Comparison of ENCODE assay signal across 16 cellular contexts in the genomic region with DNA sequence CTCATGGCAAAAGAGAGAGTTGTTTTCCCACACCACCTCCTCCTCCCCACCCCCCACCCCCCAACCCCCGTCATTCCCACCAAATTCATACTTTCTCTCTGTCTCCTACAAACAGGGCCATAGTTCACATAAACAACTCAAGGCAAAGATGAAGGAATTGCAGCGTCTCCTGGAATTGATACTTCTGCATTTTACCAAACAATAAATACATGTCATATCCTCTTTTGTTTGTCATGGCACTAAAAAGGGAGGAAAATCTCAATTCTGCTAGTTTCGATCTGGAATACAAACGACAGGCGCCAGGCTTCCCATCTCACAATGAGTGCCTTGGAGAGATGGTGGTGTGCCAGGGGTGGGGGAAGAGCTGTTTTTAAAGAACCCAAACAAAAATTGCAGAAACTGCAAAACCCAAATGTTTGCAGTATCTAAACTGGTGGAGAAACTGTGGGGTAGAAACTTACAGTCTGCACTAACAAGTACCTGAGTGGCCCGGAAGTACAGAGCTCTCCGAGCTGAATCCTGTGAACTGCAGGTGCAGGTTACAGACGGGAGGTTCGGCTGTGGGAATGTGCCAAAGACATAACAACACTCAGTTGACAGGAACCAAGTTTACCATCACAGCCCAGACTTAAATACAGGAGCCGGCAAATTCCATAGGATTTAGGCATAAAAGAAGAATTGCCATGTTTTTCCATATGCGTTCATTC. TPM values are rescaled to one million over a fixed set of nuclear protein-coding genes. Genes with fewer than 3 reads are reported as not detected.
DNase-seq lines count a peak whose midpoint lies in the region; ATAC-seq, FAIRE-seq and TF ChIP-seq lines count a peak whose summit lies in the region.
"Had no signal": no experiment of that assay in that cellular context is flagged by ENCODE, and none has a peak within 500 bp of the region (broad histone marks: within the 10 kb centered on the region; RNA-seq: fewer than 3 reads in every experiment).

No MANE protein-coding gene starts in this region.

- intact Hi-C loops in activated naive CD4-positive, alpha-beta T cell treated with anti-CD3 and anti-CD28 coated beads for 36 hours (cut with micrococcal nuclease) = no loop called here
- intact Hi-C loops in upper lobe of right lung (cut with DNase I) = no loop called here

- H3K4me1 Mint-ChIP-seq in activated naive CD4-positive, alpha-beta T cell treated with anti-CD3 and anti-CD28 coated beads for 36 hours (ENCODE audit: low read depth) = peaks cover 34% of the 10 kb centered on the region
- peaks cover 12% of the 10 kb centered on the region for H3K4me1 Mint-ChIP-seq in endodermal cell
- peaks cover 44% of the 10 kb centered on the region for H3K4me1 Mint-ChIP-seq in nephron progenitor cell

- POLR2A ChIA-PET in GM10248 (lab: Yijun Ruan, JAX) = no interaction called here

- no peaks in the 10 kb centered on the region for H3K4me1 ChIP-seq in endodermal cell (ENCODE audit: control insufficient read depth, insufficient read depth, low read length)
- peaks cover 35% of the 10 kb centered on the region for H3K4me1 ChIP-seq in upper lobe of right lung
- H3K4me1 ChIP-seq: breast epithelium had no signal

- H3K4me3 ChIP-seq in endodermal cell (ENCODE audit: low read length) (no peak overlapping the region), upper lobe of right lung (peak overlapping the region; percentile 11)
- H3K4me3 ChIP-seq: breast epithelium, esophagus muscularis mucosa had no signal

- no peaks in the 10 kb centered on the region for H3K9me3 Mint-ChIP-seq in activated naive CD4-positive, alpha-beta T cell treated with anti-CD3 and anti-CD28 coated beads for 36 hours
- H3K9me3 Mint-ChIP-seq in endodermal cell (no peaks in the 10 kb centered on the region), nephron progenitor cell (peaks cover 7% of the 10 kb centered on the region)
- H3K9me3 Mint-ChIP-seq: activated T-helper 17 cell treated with anti-CD3 and anti-CD28 coated beads, Interleukin-2, amount 50 U/mL, for 72 hours; immature natural killer cell had no signal

- ATAC-seq in upper lobe of right lung = peak; percentile 69
- ATAC-seq: activated T-helper 17 cell treated with anti-CD3 and anti-CD28 coated beads, Interleukin-2, amount 50 U/mL, for 72 hours had no signal

- no peaks in the 10 kb centered on the region for H3K36me3 ChIP-seq in endodermal cell (ENCODE audit: control insufficient read depth, insufficient read depth, low read length)
- H3K36me3 ChIP-seq in upper lobe of right lung = no peaks in the 10 kb centered on the region
- H3K36me3 ChIP-seq: breast epithelium, esophagus muscularis mucosa, tibial nerve had no signal

- H3K9me3 ChIP-seq in endodermal cell (ENCODE audit: control insufficient read depth, low read length) (no peaks in the 10 kb centered on the region), upper lobe of right lung (no peaks in the 10 kb centered on the region)
- H3K9me3 ChIP-seq: breast epithelium, esophagus muscularis mucosa, tibial nerve had no signal

- H3K9ac ChIP-seq in endodermal cell (ENCODE audit: extremely low read depth, low read length, poor library complexity, severe bottlenecking) = no peak overlapping the region

- H3K27ac Mint-ChIP-seq in activated naive CD4-positive, alpha-beta T cell treated with anti-CD3 and anti-CD28 coated beads for 36 hours = peak overlapping the region; percentile 15
- peak overlapping the region; percentile 26 for H3K27ac Mint-ChIP-seq in endodermal cell
- peak overlapping the region; percentile 54 for H3K27ac Mint-ChIP-seq in nephron progenitor cell
- H3K27ac Mint-ChIP-seq: activated T-helper 17 cell treated with anti-CD3 and anti-CD28 coated beads, Interleukin-2, amount 50 U/mL, for 72 hours had no signal

- TF ChIP-seq CTCF in endodermal cell (conservative IDR thresholded peaks at IDR 0.05) = no peak
- no peak for TF ChIP-seq CTCF in nephron progenitor cell (IDR thresholded peaks at IDR 0.05)
- TF ChIP-seq CTCF in upper lobe of right lung (IDR thresholded peaks at IDR 0.05) = no peak
- no peak for TF ChIP-seq CTCF in GM10248 (IDR thresholded peaks at IDR 0.05; ENCODE audit: control extremely low read depth, extremely low read depth, low read depth, missing control alignments)
- TF ChIP-seq CTCF in D721Med (IDR thresholded peaks at IDR 0.05; ENCODE audit: insufficient read depth, missing control alignments) = no peak

- CTCF ChIA-PET in activated naive CD4-positive, alpha-beta T cell treated with anti-CD3 and anti-CD28 coated beads for 36 hours (lab: Charles Lee) = interaction anchor here (0.6 kb wide), 1 partner anchor 1015 kb away, joined by 4 read pairs; no protein-coding TSS in a partner anchor
- CTCF ChIA-PET in GM10248 (lab: Yijun Ruan, JAX) = no interaction called here

- H3K27me3 ChIP-seq in endodermal cell (ENCODE audit: control insufficient read depth, insufficient read depth, low read length, poor library complexity, severe bottlenecking) (no peaks in the 10 kb centered on the region), upper lobe of right lung (no peaks in the 10 kb centered on the region)
- H3K27me3 ChIP-seq: breast epithelium, esophagus muscularis mucosa, tibial nerve had no signal

- no peaks in the 10 kb centered on the region for H3K36me3 Mint-ChIP-seq in activated naive CD4-positive, alpha-beta T cell treated with anti-CD3 and anti-CD28 coated beads for 36 hours (ENCODE audit: low read depth)
- no peaks in the 10 kb centered on the region for H3K36me3 Mint-ChIP-seq in endodermal cell (ENCODE audit: low read depth)
- peaks cover 8% of the 10 kb centered on the region for H3K36me3 Mint-ChIP-seq in nephron progenitor cell (ENCODE audit: low read depth)
- H3K36me3 Mint-ChIP-seq: immature natural killer cell had no signal

- H3K4me3 Mint-ChIP-seq in activated naive CD4-positive, alpha-beta T cell treated with anti-CD3 and anti-CD28 coated beads for 36 hours = no peak overlapping the region
- H3K4me3 Mint-ChIP-seq in endodermal cell (no peak overlapping the region), nephron progenitor cell (no peak overlapping the region)
- H3K4me3 Mint-ChIP-seq: activated T-helper 17 cell treated with anti-CD3 and anti-CD28 coated beads, Interleukin-2, amount 50 U/mL, for 72 hours; immature natural killer cell had no signal

- H3K27me3 Mint-ChIP-seq in activated naive CD4-positive, alpha-beta T cell treated with anti-CD3 and anti-CD28 coated beads for 36 hours (ENCODE audit: low read depth) = no peaks in the 10 kb centered on the region
- H3K27me3 Mint-ChIP-seq in endodermal cell (ENCODE audit: insufficient read depth) = no peaks in the 10 kb centered on the region
- peaks cover 4% of the 10 kb centered on the region for H3K27me3 Mint-ChIP-seq in nephron progenitor cell (ENCODE audit: low read depth, poor library complexity)
- H3K27me3 Mint-ChIP-seq: activated T-helper 17 cell treated with anti-CD3 and anti-CD28 coated beads, Interleukin-2, amount 50 U/mL, for 72 hours had no signal

- FAIRE-seq in D721Med (lab: Jason Lieb, UNC) = no peak
- no peak for FAIRE-seq in frontal cortex (lab: Jason Lieb, UNC)

- H3K27ac ChIP-seq in endodermal cell (ENCODE audit: low read depth, low read length) (peak overlapping the region; percentile 16), upper lobe of right lung (no peak overlapping the region)
- H3K27ac ChIP-seq: breast epithelium had no signal

- no peak for DNase-seq in activated naive CD4-positive, alpha-beta T cell treated with anti-CD3 and anti-CD28 coated beads for 36 hours
- DNase-seq in activated naive CD4-positive, alpha-beta T cell (lab: John Stamatoyannopoulos, UW) = no peak
- no peak for DNase-seq in endodermal cell
- DNase-seq in nephron progenitor cell = no peak
- DNase-seq in upper lobe of right lung = no peak
- DNase-seq in GM10248 (ENCODE audit: extremely low spot score) = no peak
- no peak for DNase-seq in D721Med (ENCODE audit: insufficient read length, low spot score)
- DNase-seq in frontal cortex (ENCODE audit: low spot score in 2 of 2) = no peak
- DNase-seq: activated CD4-positive, alpha-beta T cell treated with anti-CD3 and anti-CD28 coated beads for 1 hour; immature natural killer cell; NCI-H524; SIG-M5 had no signal

- 83 to 84% methylated on average over 4 to 11 of the region's 11 CpGs for WGBS in endodermal cell (ENCODE audit: insufficient coverage in 1 of 2, insufficient read length in 1 of 2), 2 experiments

RNA-seq across cellular contexts. Expression of gene KLF3, which starts 53.0 kb away (rescaled TPM):
- total RNA-seq in activated naive CD4-positive, alpha-beta T cell treated with anti-CD3 and anti-CD28 coated beads for 36 hours = 10 to 100 TPM; 15.2 to 15.8 TPM
- total RNA-seq in endodermal cell (10 to 100 TPM; 20.7 to 28.2 TPM), upper lobe of right lung (70.6 TPM), frontal cortex (12.2 TPM)
- 38.0 TPM for polyA plus RNA-seq in endodermal cell (2013, experiment 1 of 2)
- 38.5 TPM for polyA plus RNA-seq in endodermal cell (2013, experiment 2 of 2)
